Comparison of ENCODE assay signal across 33 cellular contexts in genomic region chr16:4207229-4207628, GRCh38. TPM values are rescaled to one million over a fixed set of nuclear protein-coding genes. Genes with fewer than 3 reads are reported as not detected.
DNase-seq lines count a peak whose midpoint lies in the region; ATAC-seq and TF ChIP-seq lines count a peak whose summit lies in the region.
"Had no signal": no experiment of that assay in that cellular context is flagged by ENCODE, and none has a peak within 500 bp of the region (broad histone marks: within the 10 kb centered on the region; RNA-seq: fewer than 3 reads in every experiment).

No MANE protein-coding gene starts in this region.

- H3K4me1 ChIP-seq in Loucy (ENCODE audit: insufficient read depth, low read length, poor library complexity, severe bottlenecking) (no peaks in the 10 kb centered on the region), left ventricle myocardium inferior (peaks cover 83% of the 10 kb centered on the region), gastrocnemius medialis (peaks cover 74 to 80% of the 10 kb centered on the region in 2 donors)
- H3K4me1 ChIP-seq: prostate gland, suprapubic skin, upper lobe of left lung had no signal

- no peak for DNase-seq in activated naive CD4-positive, alpha-beta T cell treated with anti-CD3 and anti-CD28 coated beads for 36 hours
- no peak for DNase-seq in left ventricle myocardium inferior
- DNase-seq in gastrocnemius medialis, result no peak
- no peak for DNase-seq in AG20443 (ENCODE audit: low spot score)
- no peak for DNase-seq in NCI-H2196 (lab: John Stamatoyannopoulos, UW; ENCODE audit: unreplicated experiment)
- DNase-seq: activated effector memory CD4-positive, alpha-beta T cell treated with Interleukin-2 at 50 U/mL for 16 hours; CD4-positive, CD25-positive, alpha-beta regulatory T cell; central memory CD4-positive, alpha-beta T cell; DMS 273 treated with DMSO at 0.1 percent for 48 hours; erythroblast; GM23248; HFFc6; islet precursor cell; KBM-7; left lung; MG63; NCI-H2029; NCI-H226; NCI-H526 treated with DMSO at 0.1 percent for 48 hours; NK-92 treated with Interleukin-12 subunit alpha and Interleukin-12 subunit beta, amount 100 ng/mL, for 24 hours; nucleus accumbens; PC-3; stimulated activated CD4-positive, alpha-beta T cell treated with anti-CD3 and anti-CD28 coated beads, Interleukin-15, amount 100 ng/mL, for 24 hours; stimulated activated CD4-positive, alpha-beta T cell treated with anti-CD3 and anti-CD28 coated beads, Interleukin-4, amount 100 ng/mL, for 4 hours had no signal

- H3K27ac ChIP-seq in left ventricle myocardium inferior (replicated peaks) (peak overlapping the region; percentile 74), gastrocnemius medialis (peak overlapping the region; percentile 91 to 100 (median 98))
- H3K27ac ChIP-seq: GM23248, left lung, prostate gland, suprapubic skin, upper lobe of left lung had no signal

- H3K79me2 ChIP-seq in Loucy (ENCODE audit: insufficient read depth, low read length), result no peaks in the 10 kb centered on the region

- peak overlapping the region; percentile 24 for H3K4me2 ChIP-seq in Loucy (ENCODE audit: low read depth, low read length, poor library complexity, severe bottlenecking)

- H3K9me3 Mint-ChIP-seq in activated naive CD4-positive, alpha-beta T cell treated with anti-CD3 and anti-CD28 coated beads, Interleukin-2, amount 50 U/mL, for 24 hours, result no peaks in the 10 kb centered on the region
- no peaks in the 10 kb centered on the region for H3K9me3 Mint-ChIP-seq in activated naive CD4-positive, alpha-beta T cell treated with anti-CD3 and anti-CD28 coated beads for 36 hours
- H3K9me3 Mint-ChIP-seq: CD4-positive, CD25-positive, alpha-beta regulatory T cell; HFFc6; T-helper 2 cell treated with Interferon-gamma antibody and Interleukin-4, amounts not matched to agents 5 μg/mL and 100 μg/mL, for 36 hours had no signal

- intact Hi-C loops in activated naive CD4-positive, alpha-beta T cell treated with anti-CD3 and anti-CD28 coated beads for 36 hours (cut with micrococcal nuclease), result no loop called here
- intact Hi-C loops in left ventricle myocardium inferior (cut with micrococcal nuclease) (no loop called here), gastrocnemius medialis (cut with DNase I; ENCODE audit: low total_unique reads) (loop anchor here (5.0 to 10.0 kb wide), 3 partner anchors 35 to 128 kb away; partner anchors contain the start of gene SRL)

- TF ChIP-seq CTCF in Loucy (conservative IDR thresholded peaks at IDR 0.05; ENCODE audit: low read length) (no peak), left ventricle myocardium inferior (IDR thresholded peaks at IDR 0.05; ENCODE audit: borderline replicate concordance) (no peak), gastrocnemius medialis (IDR thresholded peaks at IDR 0.05 in 4 of 5, conservative IDR thresholded peaks at IDR 0.05 in 1 of 5) (no peak)

- in situ Hi-C loops in gastrocnemius medialis (cut with MboI; ENCODE audit: low sequenced_read_pairs in 4 of 4), result loop anchor here in 2 of 4 donors (10.0 kb wide), 1 partner anchor 48 kb away; no protein-coding TSS in a partner anchor

- H4K20me1 ChIP-seq in Loucy (ENCODE audit: insufficient read depth, low read length, poor library complexity, severe bottlenecking), result no peaks in the 10 kb centered on the region

- H3K9me3 ChIP-seq in Loucy (ENCODE audit: insufficient read depth, low read depth, low read length) (no peaks in the 10 kb centered on the region), left ventricle myocardium inferior (replicated peaks) (no peaks in the 10 kb centered on the region), gastrocnemius medialis (no peaks in the 10 kb centered on the region)
- H3K9me3 ChIP-seq: left lung, MG63, prostate gland, suprapubic skin, upper lobe of left lung had no signal

- H3K9ac ChIP-seq in Loucy (ENCODE audit: low read depth, low read length, poor library complexity, severe bottlenecking), result no peak overlapping the region
- H3K9ac ChIP-seq: GM23248 had no signal

- H3K27me3 ChIP-seq in Loucy (ENCODE audit: insufficient read depth, low read length, poor library complexity, severe bottlenecking) (no peaks in the 10 kb centered on the region), left ventricle myocardium inferior (ENCODE audit: low read depth) (no peaks in the 10 kb centered on the region), gastrocnemius medialis (no peaks in the 10 kb centered on the region)
- H3K27me3 ChIP-seq: MG63, suprapubic skin, upper lobe of left lung had no signal

- H3K9me2 ChIP-seq in Loucy (replicated peaks; ENCODE audit: low read depth, low read length), result no peaks in the 10 kb centered on the region

- H3K36me3 Mint-ChIP-seq in activated naive CD4-positive, alpha-beta T cell treated with anti-CD3 and anti-CD28 coated beads, Interleukin-2, amount 50 U/mL, for 24 hours, result no peaks in the 10 kb centered on the region
- no peaks in the 10 kb centered on the region for H3K36me3 Mint-ChIP-seq in activated naive CD4-positive, alpha-beta T cell treated with anti-CD3 and anti-CD28 coated beads for 36 hours (ENCODE audit: low read depth)
- H3K36me3 Mint-ChIP-seq: CD4-positive, CD25-positive, alpha-beta regulatory T cell had no signal

- CTCF ChIA-PET in activated naive CD4-positive, alpha-beta T cell treated with anti-CD3 and anti-CD28 coated beads for 36 hours (lab: Charles Lee), result no interaction called here

- H3K4me3 Mint-ChIP-seq in activated naive CD4-positive, alpha-beta T cell treated with anti-CD3 and anti-CD28 coated beads, Interleukin-2, amount 50 U/mL, for 24 hours, result peak overlapping the region; percentile 32
- H3K4me3 Mint-ChIP-seq in activated naive CD4-positive, alpha-beta T cell treated with anti-CD3 and anti-CD28 coated beads for 36 hours, result no peak overlapping the region
- H3K4me3 Mint-ChIP-seq: HFFc6; T-helper 2 cell treated with Interferon-gamma antibody and Interleukin-4, amounts not matched to agents 5 μg/mL and 100 μg/mL, for 36 hours had no signal

- no peak overlapping the region for H3K27ac Mint-ChIP-seq in activated naive CD4-positive, alpha-beta T cell treated with anti-CD3 and anti-CD28 coated beads, Interleukin-2, amount 50 U/mL, for 24 hours
- H3K27ac Mint-ChIP-seq in activated naive CD4-positive, alpha-beta T cell treated with anti-CD3 and anti-CD28 coated beads for 36 hours, result no peak overlapping the region
- H3K27ac Mint-ChIP-seq: HFFc6; T-helper 2 cell treated with Interferon-gamma antibody and Interleukin-4, amounts not matched to agents 5 μg/mL and 100 μg/mL, for 36 hours had no signal

- H3K36me3 ChIP-seq in Loucy (ENCODE audit: insufficient read depth, low read length) (no peaks in the 10 kb centered on the region), left ventricle myocardium inferior (peaks cover 26% of the 10 kb centered on the region), gastrocnemius medialis (peaks cover 0 to 30% of the 10 kb centered on the region in 2 donors)
- H3K36me3 ChIP-seq: left lung, MG63, prostate gland, suprapubic skin, upper lobe of left lung had no signal

- H3F3A ChIP-seq in Loucy (ENCODE audit: low read depth), result no peaks in the 10 kb centered on the region

- H3K4me3 ChIP-seq in Loucy (ENCODE audit: low read length, poor library complexity, severe bottlenecking) (no peak overlapping the region), left ventricle myocardium inferior (no peak overlapping the region), gastrocnemius medialis (peak overlapping the region in 2 of 4 donors; percentile 23 to 30)
- H3K4me3 ChIP-seq: GM23248, left lung, MG63, prostate gland, suprapubic skin, upper lobe of left lung had no signal

- H3K4me1 Mint-ChIP-seq in activated naive CD4-positive, alpha-beta T cell treated with anti-CD3 and anti-CD28 coated beads, Interleukin-2, amount 50 U/mL, for 24 hours, result peaks cover 15% of the 10 kb centered on the region
- H3K4me1 Mint-ChIP-seq in activated naive CD4-positive, alpha-beta T cell treated with anti-CD3 and anti-CD28 coated beads for 36 hours (ENCODE audit: low read depth), result peaks cover 7% of the 10 kb centered on the region

- no peak for TF ChIP-seq POLR2A in gastrocnemius medialis (IDR thresholded peaks at IDR 0.05)

- no peak overlapping the region for H2AFZ ChIP-seq in Loucy (ENCODE audit: low read length)
- H2AFZ ChIP-seq: GM23248 had no signal

- ATAC-seq in gastrocnemius medialis (no peak), HG03520 (IDR thresholded peaks at IDR 0.05; ENCODE audit: unreplicated experiment) (no peak)
- ATAC-seq: left lung, PC-3 had no signal

- no peaks in the 10 kb centered on the region for H3K27me3 Mint-ChIP-seq in activated naive CD4-positive, alpha-beta T cell treated with anti-CD3 and anti-CD28 coated beads, Interleukin-2, amount 50 U/mL, for 24 hours
- no peaks in the 10 kb centered on the region for H3K27me3 Mint-ChIP-seq in activated naive CD4-positive, alpha-beta T cell treated with anti-CD3 and anti-CD28 coated beads for 36 hours (ENCODE audit: low read depth)

RNA-seq across cellular contexts. Expression of gene SRL, which starts 34.7 kb away (rescaled TPM):
- total RNA-seq in activated naive CD4-positive, alpha-beta T cell treated with anti-CD3 and anti-CD28 coated beads for 36 hours, result not detected
- 445 TPM for total RNA-seq in left ventricle myocardium inferior
- 100 to 1,000 TPM; 184 to 519 (median 364) TPM for total RNA-seq in gastrocnemius medialis
- total RNA-seq: A172; CD4-positive, CD25-positive, alpha-beta regulatory T cell; GM23248; HFFc6; HT1080; PC-3 had no signal

Comparison
In these comparisons a context has a peak if more than half of its experiments do, and no peak if none do; other contexts are left out.
1. RNA of gene SRL, which starts 34.7 kb away (total RNA-seq): 184 to 519 TPM in gastrocnemius medialis and 445 TPM in left ventricle myocardium inferior (single experiment); not detected in activated naive CD4-positive, alpha-beta T cell treated with anti-CD3 and anti-CD28 coated beads for 36 hours; every median in the first group is over 100 times any median in the second.